2 cellular contexts compared by ENCODE assay signal in genomic region chr20:41998539-41999341, GRCh38.
TF ChIP-seq lines count a peak whose summit lies in the region.

No MANE protein-coding gene starts in this region.

TF ChIP-seq in HepG2, 621 proteins besides CTCF, POLR2A, EP300 and RAD21 (continued from another document):
- TF ChIP-seq ZNF687 (CRISPR knock-in tag; IDR thresholded peaks at IDR 0.05), result peak; percentile 11; the same call in 1 of the 2 replicates

TF ChIP-seq in WTC11, 78 proteins besides CTCF, POLR2A, EP300 and RAD21 (continued from another document):
- TF ChIP-seq ATF6 (CRISPR knock-in tag; IDR thresholded peaks at IDR 0.05) (no peak), PRRX2 (CRISPR knock-in tag; IDR thresholded peaks at IDR 0.05) (no peak), ZMAT4 (CRISPR knock-in tag; IDR thresholded peaks at IDR 0.05) (no peak)
